ENCODE assay signal across 24 cellular contexts in genomic region chr20:53712212-53712977, GRCh38.
DNase-seq lines count a peak whose midpoint lies in the region; ATAC-seq and TF ChIP-seq lines count a peak whose summit lies in the region.
"Had no signal": no experiment of that assay in that cellular context is flagged by ENCODE, and none has a peak within 500 bp of the region (broad histone marks: within the 10 kb centered on the region; RNA-seq: fewer than 3 reads in every experiment).

No MANE protein-coding gene starts in this region.

- CTCF ChIA-PET in Panc1 (lab: Charles Lee), result no interaction called here

- POLR2A ChIA-PET in Panc1 (lab: Charles Lee), result interaction anchor here (0.6 kb wide), 1 partner anchor 18 kb away, joined by 3 read pairs; no protein-coding TSS in a partner anchor

- BruUV-seq in Panc1 (replicated peaks; lab: Mats Ljungman, UMichigan), result no TSS peak

- no peak for TF ChIP-seq CTCF in Panc1 (IDR thresholded peaks at IDR 0.05)

- peak overlapping the region; percentile 99 for H3K27ac ChIP-seq in Panc1 (ENCODE audit: low read length)
- peak overlapping the region; percentile 65 for H3K27ac ChIP-seq in thymus (ENCODE audit: low read depth)
- H3K27ac ChIP-seq: 22Rv1, breast epithelium, esophagus muscularis mucosa, hepatocyte, stomach had no signal

- intact Hi-C loops in Panc1 (cut with micrococcal nuclease; ENCODE audit: unreplicated experiment), result no loop called here

- H3K9me3 ChIP-seq in Panc1 (ENCODE audit: control insufficient read depth, insufficient read depth, low read depth, low read length) (no peaks in the 10 kb centered on the region), thymus (ENCODE audit: control insufficient read depth) (no peaks in the 10 kb centered on the region)
- H3K9me3 ChIP-seq: breast epithelium, esophagus muscularis mucosa, stomach had no signal

- peak; percentile 19 for DNase-seq in NCI-H2107 (lab: John Stamatoyannopoulos, UW)
- no peak for DNase-seq in NCI-H2107 treated with DMSO at 0.1 percent for 48 hours (lab: John Stamatoyannopoulos, UW; ENCODE audit: unreplicated experiment)
- no peak for DNase-seq in Panc1 (ENCODE audit: low read depth, low spot score)
- peak; percentile 40 for DNase-seq in left kidney (ENCODE audit: low read depth, low spot score)
- DNase-seq in nucleus accumbens (lab: John Stamatoyannopoulos, UW), result no peak
- no peak for DNase-seq in DMS 273 treated with DMSO at 0.1 percent for 48 hours (lab: John Stamatoyannopoulos, UW)
- DNase-seq: activated CD4-positive, alpha-beta T cell treated with anti-CD3 and anti-CD28 coated beads for 48 hours; activated CD8-positive, alpha-beta memory T cell treated with anti-CD3 and anti-CD28 coated beads, Interleukin-2, amount 10 ng/mL, durations not matched to agents 7 days and 5 days; amniotic stem cell; CD8-positive, alpha-beta T cell; DMS153; effector memory CD8-positive, alpha-beta T cell; GDM1; left ventricle myocardium superior; natural killer cell; NCI-H2171 treated with DMSO at 0.1 percent for 48 hours; NCI-H524; stomach had no signal

- H3K27me3 ChIP-seq in Panc1 (ENCODE audit: control insufficient read depth, insufficient read depth, low read length), result no peaks in the 10 kb centered on the region
- no peaks in the 10 kb centered on the region for H3K27me3 ChIP-seq in thymus (ENCODE audit: control insufficient read depth, insufficient read depth)
- H3K27me3 ChIP-seq: breast epithelium, esophagus muscularis mucosa, hepatocyte, stomach had no signal

- peaks cover 39% of the 10 kb centered on the region for H3K4me1 ChIP-seq in Panc1 (ENCODE audit: control insufficient read depth, insufficient read depth, low read length)
- H3K4me1 ChIP-seq in thymus (ENCODE audit: control insufficient read depth, insufficient read depth, low read length), result peaks cover 17% of the 10 kb centered on the region
- H3K4me1 ChIP-seq: breast epithelium had no signal

- in situ Hi-C loops in Panc1 (cut with HindIII; ENCODE audit: low pct_unique_long_range_greater_than_20kb, low sequenced_read_pairs), result no loop called here

- H3K36me3 ChIP-seq in Panc1 (ENCODE audit: control insufficient read depth, insufficient read depth, low read length) (no peaks in the 10 kb centered on the region), thymus (ENCODE audit: control insufficient read depth, insufficient read depth) (no peaks in the 10 kb centered on the region)
- H3K36me3 ChIP-seq: breast epithelium, esophagus muscularis mucosa, stomach had no signal

- ATAC-seq in Panc1 (no peak), GM19452 (IDR thresholded peaks at IDR 0.05; ENCODE audit: unreplicated experiment) (no peak)
- ATAC-seq: activated CD8-positive, alpha-beta memory T cell treated with anti-CD3 and anti-CD28 coated beads, Interleukin-2, amount 10 ng/mL, durations not matched to agents 7 days and 5 days; CD8-positive, alpha-beta T cell; effector memory CD8-positive, alpha-beta T cell; left ventricle myocardium superior; natural killer cell had no signal

- H3K4me3 ChIP-seq in Panc1 (ENCODE audit: low read depth in 2 of 2, low read length in 2 of 2) (no peak overlapping the region), thymus (ENCODE audit: low read length) (no peak overlapping the region)
- H3K4me3 ChIP-seq: breast epithelium, esophagus muscularis mucosa, hepatocyte, stomach had no signal

- WGBS in thymus, result 91% methylated on average over 17 of the region's 17 CpGs

Comparison
In these comparisons a context has a peak if more than half of its experiments do, and no peak if none do; other contexts are left out.
1. DNase-seq: peak in NCI-H2107 (single experiment) and left kidney (single experiment); none in NCI-H2107 treated with DMSO at 0.1 percent for 48 hours (single experiment), Panc1 (single experiment), nucleus accumbens (0 of 56) and DMS 273 treated with DMSO at 0.1 percent for 48 hours (single experiment).